ENCODE assay signal across 23 cellular contexts in the genomic region with DNA sequence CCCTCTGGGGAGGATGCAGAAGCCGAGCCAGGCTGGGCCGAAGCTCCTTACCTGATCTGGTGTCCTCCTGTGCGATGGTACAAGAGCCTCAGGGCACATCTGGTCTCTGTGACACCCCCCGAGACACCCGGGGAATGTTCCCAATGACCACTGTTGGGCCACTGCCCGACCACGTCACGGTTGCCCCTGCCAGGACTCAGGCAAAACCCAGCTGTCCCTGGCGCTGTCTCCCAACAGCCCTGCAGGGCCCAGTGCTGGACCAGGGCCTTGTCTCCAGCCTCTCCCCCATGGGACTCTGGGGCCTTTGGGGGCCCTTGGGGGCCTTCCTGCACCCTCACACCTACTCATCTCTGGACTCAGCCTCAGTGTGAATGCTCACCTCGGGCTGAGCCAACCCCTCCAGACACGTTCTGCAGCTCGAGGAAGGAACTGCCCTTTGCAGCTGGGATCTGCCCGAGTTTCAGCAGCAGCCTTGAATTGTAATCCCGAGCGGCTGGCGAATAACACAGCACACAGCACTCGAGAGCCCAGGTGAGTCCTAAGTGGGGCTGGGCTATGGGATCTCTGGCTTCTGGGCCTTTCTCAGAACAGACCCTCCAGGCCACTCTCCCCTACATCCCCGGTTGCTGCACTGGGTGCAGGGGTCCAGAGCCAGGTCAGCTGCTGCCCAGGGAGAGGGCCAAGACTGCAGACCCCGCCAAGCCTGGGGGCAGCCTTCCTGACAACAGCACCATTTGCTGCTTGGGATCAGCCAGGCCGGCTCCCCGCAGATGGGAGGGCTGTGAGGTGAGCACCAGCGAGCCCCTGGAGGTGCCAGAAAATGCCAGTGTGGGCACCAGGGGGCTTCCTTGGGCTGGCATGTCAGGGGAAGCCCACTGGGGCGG. TPM values are rescaled to one million over a fixed set of nuclear protein-coding genes. Genes with fewer than 3 reads are reported as not detected.
"Had no signal": no experiment of that assay in that cellular context is flagged by ENCODE, and none has a peak within 500 bp of the region (broad histone marks: within the 10 kb centered on the region; RNA-seq: fewer than 3 reads in every experiment).

No MANE protein-coding gene starts in this region.

- H3K4me1 ChIP-seq: adrenal gland had no signal

- H3K27ac ChIP-seq: adrenal gland, brain microvascular endothelial cell, gastroesophageal sphincter, heart left ventricle had no signal

- H3K36me3 ChIP-seq: adrenal gland, brain microvascular endothelial cell, gastroesophageal sphincter, heart left ventricle, spleen had no signal

- DNase-seq: activated B cell treated with CpG ODN at 0.5 μM for 24 hours; activated CD4-positive, alpha-beta T cell treated with anti-CD3 and anti-CD28 coated beads, Interleukin-2, amount 50 U/mL, for 1 hour; activated CD8-positive, alpha-beta T cell treated with anti-CD3 and anti-CD28 coated beads for 36 hours; activated effector memory CD4-positive, alpha-beta T cell treated with Interleukin-2 at 50 U/mL for 16 hours; activated naive CD4-positive, alpha-beta T cell treated with anti-CD3 and anti-CD28 coated beads for 36 hours; activated naive CD8-positive, alpha-beta T cell treated with anti-CD3 and anti-CD28 coated beads for 36 hours; adrenal gland; aorta; brain microvascular endothelial cell; cortex of kidney; heart left ventricle; immature natural killer cell; kidney; left colon; naive thymus-derived CD4-positive, alpha-beta T cell; occipital lobe; spleen; stimulated activated naive CD4-positive, alpha-beta T cell treated with Interleukin-2 at 50 U/mL for 16 hours; T-helper 1 cell; trophoblast cell had no signal

- H3K27me3 ChIP-seq: adrenal gland, gastroesophageal sphincter, heart left ventricle, spleen had no signal

- H3K27ac Mint-ChIP-seq: activated B cell treated with CpG ODN at 0.5 μM for 24 hours; activated CD8-positive, alpha-beta T cell treated with anti-CD3 and anti-CD28 coated beads for 36 hours; activated naive CD4-positive, alpha-beta T cell treated with anti-CD3 and anti-CD28 coated beads for 36 hours; activated naive CD8-positive, alpha-beta T cell treated with anti-CD3 and anti-CD28 coated beads for 36 hours; immature natural killer cell; mesothelial cell of epicardium; naive thymus-derived CD4-positive, alpha-beta T cell; T-helper 2 cell treated with Interferon-gamma antibody and Interleukin-4, amounts not matched to agents 5 μg/mL and 100 μg/mL, for 36 hours had no signal

- H3K36me3 Mint-ChIP-seq: activated naive CD8-positive, alpha-beta T cell treated with anti-CD3 and anti-CD28 coated beads for 36 hours; immature natural killer cell; mesothelial cell of epicardium; naive thymus-derived CD4-positive, alpha-beta T cell had no signal

- H3K4me3 ChIP-seq: adrenal gland, gastroesophageal sphincter, heart left ventricle, spleen had no signal

- H3K9me3 Mint-ChIP-seq: activated B cell treated with CpG ODN at 0.5 μM for 24 hours, immature natural killer cell, mesothelial cell of epicardium had no signal

- H3K9me3 ChIP-seq: adrenal gland, gastroesophageal sphincter, heart left ventricle, spleen had no signal

- ATAC-seq: activated CD8-positive, alpha-beta T cell treated with anti-CD3 and anti-CD28 coated beads for 36 hours; gastroesophageal sphincter; heart left ventricle; left colon; naive thymus-derived CD4-positive, alpha-beta T cell had no signal

- H3K4me3 Mint-ChIP-seq: activated B cell treated with CpG ODN at 0.5 μM for 24 hours; activated CD8-positive, alpha-beta T cell treated with anti-CD3 and anti-CD28 coated beads for 36 hours; activated naive CD4-positive, alpha-beta T cell treated with anti-CD3 and anti-CD28 coated beads for 36 hours; activated naive CD8-positive, alpha-beta T cell treated with anti-CD3 and anti-CD28 coated beads for 36 hours; immature natural killer cell; mesothelial cell of epicardium; naive thymus-derived CD4-positive, alpha-beta T cell; T-helper 2 cell treated with Interferon-gamma antibody and Interleukin-4, amounts not matched to agents 5 μg/mL and 100 μg/mL, for 36 hours had no signal

- H3K4me1 Mint-ChIP-seq: activated B cell treated with CpG ODN at 0.5 μM for 24 hours; naive thymus-derived CD4-positive, alpha-beta T cell had no signal

- H3K27me3 Mint-ChIP-seq: activated B cell treated with CpG ODN at 0.5 μM for 24 hours; activated CD8-positive, alpha-beta T cell treated with anti-CD3 and anti-CD28 coated beads for 36 hours; activated naive CD8-positive, alpha-beta T cell treated with anti-CD3 and anti-CD28 coated beads for 36 hours; naive thymus-derived CD4-positive, alpha-beta T cell had no signal

RNA-seq across cellular contexts. Expression of gene RTN4R, which starts 39.8 kb away (rescaled TPM):
- total RNA-seq: activated B cell treated with CpG ODN at 0.5 μM for 24 hours had no signal
